Comparison of ENCODE assay signal across 21 cellular contexts in the genomic region with DNA sequence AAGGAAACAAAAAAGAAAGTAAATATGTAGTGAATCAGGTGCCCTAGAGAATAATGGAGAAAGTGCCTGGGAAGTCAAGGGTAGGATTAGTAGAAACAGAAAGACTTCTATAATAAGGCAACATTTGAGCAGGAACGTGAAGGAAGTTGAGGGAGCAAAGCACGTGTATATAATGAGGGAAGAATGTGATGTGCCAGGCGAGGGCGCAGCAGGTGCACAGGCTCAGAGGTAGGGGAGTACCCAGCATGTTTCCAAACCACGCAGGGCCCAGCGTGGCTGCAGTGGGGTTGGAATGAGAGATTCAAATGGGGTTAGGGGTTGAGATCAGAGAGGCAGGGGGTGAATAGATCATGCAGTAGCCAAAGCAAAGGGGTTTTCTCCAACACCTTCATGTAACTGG.
A peak's percentile ranks its signal among the peaks of the same experiment; 100 is the strongest.
DNase-seq lines count a peak whose midpoint lies in the region; ATAC-seq and TF ChIP-seq lines count a peak whose summit lies in the region.
"Had no signal": no experiment of that assay in that cellular context is flagged by ENCODE, and none has a peak within 500 bp of the region (broad histone marks: within the 10 kb centered on the region; RNA-seq: fewer than 3 reads in every experiment).

No MANE protein-coding gene starts in this region.

- TF ChIP-seq CTCF in HEK293 (tag by site-specific recombination; IDR thresholded peaks at IDR 0.05) (0 out of 2 replicates have a peak, but pooled peaks have one; percentile 13), PC-9 (conservative IDR thresholded peaks at IDR 0.05) (no peak), mucosa of descending colon (IDR thresholded peaks at IDR 0.05) (no peak)

- H3K9me3 ChIP-seq in HEK293 (ENCODE audit: control insufficient read depth, insufficient read depth, low read depth, low read length) (no peaks in the 10 kb centered on the region), PC-9 (ENCODE audit: insufficient read depth, low read depth) (no peaks in the 10 kb centered on the region), mucosa of descending colon (no peaks in the 10 kb centered on the region)
- H3K9me3 ChIP-seq: body of pancreas, ovary, suprapubic skin had no signal

- POLR2A ChIA-PET in HEK293 (lab: Yijun Ruan, JAX) (no interaction called here), PC-9 (lab: Charles Lee; ENCODE audit: unreplicated experiment) (no interaction called here)

- H3K79me2 ChIP-seq in PC-9 (ENCODE audit: low read depth) = no peaks in the 10 kb centered on the region

- no peaks in the 10 kb centered on the region for H3K27me3 ChIP-seq in PC-9 (ENCODE audit: insufficient read depth, low read depth)
- H3K27me3 ChIP-seq: body of pancreas, ovary, suprapubic skin had no signal

- H3K36me3 ChIP-seq in HEK293 (ENCODE audit: control insufficient read depth in 2 of 2, insufficient read depth in 1 of 2, low read length in 2 of 2) = no peaks in the 10 kb centered on the region
- no peaks in the 10 kb centered on the region for H3K36me3 ChIP-seq in PC-9 (ENCODE audit: low read depth)
- no peaks in the 10 kb centered on the region for H3K36me3 ChIP-seq in mucosa of descending colon (ENCODE audit: low read depth)
- H3K36me3 ChIP-seq: ovary, suprapubic skin had no signal

- H2AFZ ChIP-seq in PC-9 = 0 out of 2 replicates have a peak overlapping the region, but pooled peaks have one; percentile 29

- H3K27ac ChIP-seq in HEK293 (ENCODE audit: extremely low read depth, low read depth, low read length) (no peak overlapping the region), PC-9 (no peak overlapping the region)
- H3K27ac ChIP-seq: body of pancreas, ovary, suprapubic skin had no signal

- peaks cover 4% of the 10 kb centered on the region; the same call in 1 of the 2 replicates for H3K4me1 ChIP-seq in HEK293 (ENCODE audit: control insufficient read depth, insufficient read depth, low read length)
- H3K4me1 ChIP-seq in PC-9 (replicated peaks; ENCODE audit: insufficient read depth) = no peaks in the 10 kb centered on the region
- H3K4me1 ChIP-seq in mucosa of descending colon (ENCODE audit: low read depth) = no peaks in the 10 kb centered on the region
- H3K4me1 ChIP-seq: body of pancreas, suprapubic skin had no signal

- ATAC-seq in mucosa of descending colon = peak; percentile 47
- ATAC-seq in GM19324 (IDR thresholded peaks at IDR 0.05; ENCODE audit: low FRiP score, unreplicated experiment) = no peak
- ATAC-seq: activated naive CD8-positive, alpha-beta T cell treated with anti-CD3 and anti-CD28 coated beads, Interleukin-2, amount 50 U/mL, for 24 hours; body of pancreas; sciatic nerve had no signal

- intact Hi-C loops in PC-9 (cut with micrococcal nuclease; ENCODE audit: unreplicated experiment) = no loop called here
- intact Hi-C loops in mucosa of descending colon (cut with DNase I, micrococcal nuclease) = no loop called here
- intact Hi-C loops in posterior cingulate gyrus (cut with DNase I) = no loop called here

- BruUV-seq in PC-9 (replicated peaks; lab: Mats Ljungman, UMichigan) = no TSS peak

- H4K20me1 ChIP-seq in PC-9 (ENCODE audit: insufficient read depth) = no peaks in the 10 kb centered on the region

- no peaks in the 10 kb centered on the region for H3K9me2 ChIP-seq in PC-9 (ENCODE audit: insufficient read depth)

- CTCF ChIA-PET in HEK293 (lab: Yijun Ruan, JAX) = interaction anchor here (1.2 kb wide), 1 partner anchor 68 kb away, joined by 6 read pairs; no protein-coding TSS in a partner anchor
- CTCF ChIA-PET in PC-9 (lab: Charles Lee) = no interaction called here

- H3K4me2 ChIP-seq in PC-9 = no peak overlapping the region

- H3F3A ChIP-seq in PC-9 (ENCODE audit: insufficient read depth, low read depth) = peaks cover 8% of the 10 kb centered on the region

- H3K4me3 ChIP-seq in HEK293 (ENCODE audit: low read depth, low read length) (no peak overlapping the region), PC-9 (no peak overlapping the region), mucosa of descending colon (no peak overlapping the region)
- H3K4me3 ChIP-seq: body of pancreas, ovary, suprapubic skin had no signal

- DNase-seq in COLO668 (lab: John Stamatoyannopoulos, UW; ENCODE audit: unreplicated experiment) (peak; percentile 1), PC-9 (no peak), mucosa of descending colon (peak in 1 of 3 donors; percentile 13), posterior cingulate gyrus (no peak)
- DNase-seq in stimulated activated CD4-positive, alpha-beta T cell treated with anti-CD3 and anti-CD28 coated beads, Interleukin-4, amount 100 ng/mL, for 24 hours = no peak
- DNase-seq: activated CD4-positive, alpha-beta T cell treated with anti-CD3 and anti-CD28 coated beads for 48 hours; activated naive CD8-positive, alpha-beta T cell treated with anti-CD3 and anti-CD28 coated beads, Interleukin-2, amount 50 U/mL, for 24 hours; CD8-positive, alpha-beta memory T cell; DMS53; GF-D8; KBM-7; NCI-H1930; NCI-H510A; ovary; Right ventricle myocardium superior; stimulated activated CD4-positive, alpha-beta T cell treated with anti-CD3 and anti-CD28 coated beads, Interleukin-15, amount 100 ng/mL, for 24 hours had no signal

TF ChIP-seq in HEK293, 187 proteins besides CTCF, POLR2A, EP300 and RAD21:
- TF ChIP-seq SCRT2 (tag by site-specific recombination; IDR thresholded peaks at IDR 0.05) = 0 out of 2 replicates have a peak, but pooled peaks have one; percentile 14
- TF ChIP-seq, protein P1, sequence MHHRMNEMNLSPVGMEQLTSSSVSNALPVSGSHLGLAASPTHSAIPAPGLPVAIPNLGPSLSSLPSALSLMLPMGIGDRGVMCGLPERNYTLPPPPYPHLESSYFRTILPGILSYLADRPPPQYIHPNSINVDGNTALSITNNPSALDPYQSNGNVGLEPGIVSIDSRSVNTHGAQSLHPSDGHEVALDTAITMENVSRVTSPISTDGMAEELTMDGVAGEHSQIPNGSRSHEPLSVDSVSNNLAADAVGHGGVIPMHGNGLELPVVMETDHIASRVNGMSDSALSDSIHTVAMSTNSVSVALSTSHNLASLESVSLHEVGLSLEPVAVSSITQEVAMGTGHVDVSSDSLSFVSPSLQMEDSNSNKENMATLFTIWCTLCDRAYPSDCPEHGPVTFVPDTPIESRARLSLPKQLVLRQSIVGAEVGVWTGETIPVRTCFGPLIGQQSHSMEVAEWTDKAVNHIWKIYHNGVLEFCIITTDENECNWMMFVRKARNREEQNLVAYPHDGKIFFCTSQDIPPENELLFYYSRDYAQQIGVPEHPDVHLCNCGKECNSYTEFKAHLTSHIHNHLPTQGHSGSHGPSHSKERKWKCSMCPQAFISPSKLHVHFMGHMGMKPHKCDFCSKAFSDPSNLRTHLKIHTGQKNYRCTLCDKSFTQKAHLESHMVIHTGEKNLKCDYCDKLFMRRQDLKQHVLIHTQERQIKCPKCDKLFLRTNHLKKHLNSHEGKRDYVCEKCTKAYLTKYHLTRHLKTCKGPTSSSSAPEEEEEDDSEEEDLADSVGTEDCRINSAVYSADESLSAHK (tag by site-specific recombination; IDR thresholded peaks at IDR 0.05) = no peak
- TF ChIP-seq SP2 (tag by site-specific recombination; IDR thresholded peaks at IDR 0.05) = no peak
- TF ChIP-seq ZNF561 (tag by site-specific recombination; IDR thresholded peaks at IDR 0.05; ENCODE audit: borderline replicate concordance) = no peak
- peak; percentile 54 for TF ChIP-seq PRDM1 (tag by site-specific recombination; IDR thresholded peaks at IDR 0.05)
